Comparison of ENCODE assay signal across 9 cellular contexts in genomic region chr6:53986721-53987526, GRCh38.
DNase-seq lines count a peak whose midpoint lies in the region; ATAC-seq, FAIRE-seq and TF ChIP-seq lines count a peak whose summit lies in the region.
"Had no signal": no experiment of that assay in that cellular context is flagged by ENCODE, and none has a peak within 500 bp of the region (broad histone marks: within the 10 kb centered on the region; RNA-seq: fewer than 3 reads in every experiment).

No MANE protein-coding gene starts in this region.

- no peaks in the 10 kb centered on the region for H3K9me3 ChIP-seq in SK-N-MC (ENCODE audit: low read depth, low read length)
- H3K9me3 ChIP-seq in heart left ventricle, result no peaks in the 10 kb centered on the region

- H3K36me3 ChIP-seq in SK-N-MC (ENCODE audit: insufficient read depth, low read length) (no peaks in the 10 kb centered on the region), heart left ventricle (no peaks in the 10 kb centered on the region)

- ATAC-seq in heart left ventricle, result peak; percentile 30 to 64 (median 46)

- no peak for TF ChIP-seq POLR2A in heart left ventricle (IDR thresholded peaks at IDR 0.05)

- FAIRE-seq in HTR-8/SVneo (lab: Jason Lieb, UNC), result peak; percentile 62

- peaks cover 0 to 40% (median 17%) of the 10 kb centered on the region in 12 donors for H3K4me1 ChIP-seq in heart left ventricle

- 32 to 44% (median 38%) methylated on average over 10 of the region's 10 CpGs for WGBS in heart left ventricle, 4 donors

- TF ChIP-seq CTCF in heart left ventricle (IDR thresholded peaks at IDR 0.05), result no peak

- H3K27ac ChIP-seq in SK-N-MC (peak overlapping the region; percentile 65; the same call in 1 of the 2 replicates), heart left ventricle (peak overlapping the region in 11 of 12 donors; percentile 5 to 74 (median 47))

- no peaks in the 10 kb centered on the region for H3K27me3 ChIP-seq in heart left ventricle

- intact Hi-C loops in heart left ventricle (cut with DNase I), result loop anchor here in 9 of 10 donors (2.0 to 10.0 kb wide), 13 partner anchors 148 to 1258 kb away; no protein-coding TSS in a partner anchor

- H3K9ac ChIP-seq in SK-N-MC (ENCODE audit: insufficient read length), result peak overlapping the region; percentile 26

- DNase-seq in HTR-8/SVneo (ENCODE audit: insufficient read length, low spot score) (no peak), SK-N-MC (ENCODE audit: low read depth, low spot score) (no peak), heart left ventricle (no peak), retina (peak; percentile 76), NOMO-1 treated with DMSO at 0.1 percent for 48 hours (lab: John Stamatoyannopoulos, UW; ENCODE audit: unreplicated experiment) (no peak), KG1 (lab: John Stamatoyannopoulos, UW) (no peak), LoVo (ENCODE audit: low spot score) (no peak)
- DNase-seq in stimulated activated CD4-positive, alpha-beta T cell treated with anti-CD3 and anti-CD28 coated beads, Interleukin-15, amount 100 ng/mL, for 24 hours, result no peak
- DNase-seq: DMS153 had no signal

- H3K4me3 ChIP-seq in SK-N-MC, result peak overlapping the region; percentile 45
- peak overlapping the region in 6 of 12 donors; percentile 4 to 15 (median 9) for H3K4me3 ChIP-seq in heart left ventricle
